Comparison of ENCODE assay signal across 36 cellular contexts in genomic region chr19:2283835-2284507, GRCh38. TPM values are rescaled to one million over a fixed set of nuclear protein-coding genes. Genes with fewer than 3 reads are reported as not detected.
"Had no signal": no experiment of that assay in that cellular context is flagged by ENCODE, and none has a peak within 500 bp of the region (broad histone marks: within the 10 kb centered on the region; RNA-seq: fewer than 3 reads in every experiment).

No MANE protein-coding gene starts in this region.

- H3K36me3 ChIP-seq: esophagus muscularis mucosa, gastroesophageal sphincter, heart right ventricle, prostate gland, right atrium auricular region, sigmoid colon, upper lobe of left lung had no signal

- H3K9me3 ChIP-seq: esophagus muscularis mucosa, gastroesophageal sphincter, heart right ventricle, left lung, mucosa of descending colon, prostate gland, right atrium auricular region, sigmoid colon, spleen, testis, tibial artery, upper lobe of left lung had no signal

- H3K27ac ChIP-seq: esophagus muscularis mucosa, foreskin keratinocyte, gastroesophageal sphincter, left lung, prostate gland, right atrium auricular region, sigmoid colon, testis, tibial artery had no signal

- H3K27ac Mint-ChIP-seq: mesothelial cell of epicardium; natural killer cell treated with Interleukin-12 subunit alpha and Interleukin-12 subunit beta and Interleukin-15 and Interleukin-18, amount 100 ng/mL, for 72 hours had no signal

- H3K9me3 Mint-ChIP-seq: mesothelial cell of epicardium; naive B cell; natural killer cell treated with Interleukin-12 subunit alpha and Interleukin-12 subunit beta and Interleukin-15 and Interleukin-18, amount 100 ng/mL, for 72 hours; neural crest cell; stimulated activated memory B cell treated with anti-CD40 and anti-IgM and Interleukin-4, amounts not matched to agents 10 μg/mL and 1 μg/mL and 100 μg/mL, for 72 hours had no signal

- H3K4me3 ChIP-seq: esophagus muscularis mucosa, gastroesophageal sphincter, heart right ventricle, mucosa of descending colon, prostate gland, right atrium auricular region, sigmoid colon, testis, tibial artery, upper lobe of left lung had no signal

- FAIRE-seq: colon, endothelial cell of umbilical vein, islet of Langerhans, urothelium cell line had no signal

- DNase-seq: effector CD8-positive, alpha-beta T cell; foreskin keratinocyte; heart right ventricle; hippocampal formation; left cardiac atrium; left lung; mesenchymal stem cell; mucosa of descending colon; naive B cell; sigmoid colon; spleen; stimulated activated CD4-positive, alpha-beta T cell treated with anti-CD3 and anti-CD28 coated beads, Interleukin-4, amount 100 ng/mL, for 4 hours; stimulated activated naive CD8-positive, alpha-beta T cell treated with anti-CD3 and anti-CD28 coated beads, Interleukin-15, Interleukin-2, amounts not matched to agents 100 U/mL and 50 U/mL, for 24 hours; substantia nigra; testis; tibial artery; upper lobe of left lung had no signal

- ATAC-seq: foreskin keratinocyte; gastroesophageal sphincter; heart right ventricle; left cardiac atrium; left lung; mucosa of descending colon; natural killer cell treated with Interleukin-12 subunit alpha and Interleukin-12 subunit beta and Interleukin-15 and Interleukin-18, amount 100 ng/mL, for 72 hours; stimulated activated memory B cell treated with anti-CD40 and anti-IgM and Interleukin-4, amounts not matched to agents 10 μg/mL and 1 μg/mL and 100 μg/mL, for 72 hours; stimulated activated naive CD8-positive, alpha-beta T cell treated with anti-CD3 and anti-CD28 coated beads, Interleukin-15, Interleukin-2, amounts not matched to agents 100 U/mL and 50 U/mL, for 24 hours had no signal

- H3K27me3 ChIP-seq: right atrium auricular region, testis, upper lobe of left lung had no signal

- H3K36me3 Mint-ChIP-seq: mesothelial cell of epicardium; naive B cell; natural killer cell treated with Interleukin-12 subunit alpha and Interleukin-12 subunit beta and Interleukin-15 and Interleukin-18, amount 100 ng/mL, for 72 hours; stimulated activated memory B cell treated with anti-CD40 and anti-IgM and Interleukin-4, amounts not matched to agents 10 μg/mL and 1 μg/mL and 100 μg/mL, for 72 hours had no signal

- H3K27me3 Mint-ChIP-seq: naive B cell; stimulated activated memory B cell treated with anti-CD40 and anti-IgM and Interleukin-4, amounts not matched to agents 10 μg/mL and 1 μg/mL and 100 μg/mL, for 72 hours had no signal

- H3K4me1 ChIP-seq: foreskin keratinocyte had no signal

- H3K4me3 Mint-ChIP-seq: mesothelial cell of epicardium; natural killer cell treated with Interleukin-12 subunit alpha and Interleukin-12 subunit beta and Interleukin-15 and Interleukin-18, amount 100 ng/mL, for 72 hours; neural crest cell had no signal

RNA-seq across cellular contexts. Expression of gene PEAK3, which starts 2.0 kb away (rescaled TPM):
- total RNA-seq: endothelial cell of umbilical vein, epithelial cell of proximal tubule, fibroblast of lung, foreskin keratinocyte, kidney epithelial cell, mesothelial cell of epicardium, neural crest cell, skeletal muscle tissue had no signal
- polyA plus RNA-seq: fibroblast of lung, foreskin keratinocyte had no signal

RNA-seq across cellular contexts. Expression of gene LINGO3, which starts 24.0 kb away (rescaled TPM):
- total RNA-seq: endothelial cell of umbilical vein, epithelial cell of proximal tubule, esophagus muscularis mucosa, fibroblast of lung, foreskin keratinocyte, gastroesophageal sphincter, heart right ventricle, kidney epithelial cell, left cardiac atrium, lung microvascular endothelial cell, mucosa of descending colon, neural crest cell, right atrium auricular region, skeletal muscle tissue had no signal
- polyA plus RNA-seq: endothelial cell of umbilical vein, fibroblast of lung, foreskin keratinocyte, heart right ventricle had no signal

RNA-seq across cellular contexts. Expression of gene JSRP1, which starts 27.8 kb away (rescaled TPM):
- total RNA-seq: endothelial cell of umbilical vein, esophagus muscularis mucosa, fibroblast of lung, foreskin keratinocyte, lower leg skin, lung microvascular endothelial cell, osteocyte had no signal
- polyA plus RNA-seq: endothelial cell of umbilical vein, fibroblast of lung had no signal

RNA-seq across cellular contexts. Expression of gene AMH, which starts 34.8 kb away (rescaled TPM):
- total RNA-seq: kidney epithelial cell had no signal
